Comparison of ENCODE assay signal across 35 cellular contexts in genomic region chr6:55827818-55828522, GRCh38. TPM values are rescaled to one million over a fixed set of nuclear protein-coding genes. Genes with fewer than 3 reads are reported as not detected.
DNase-seq lines count a peak whose midpoint lies in the region; ATAC-seq, FAIRE-seq and TF ChIP-seq lines count a peak whose summit lies in the region.
"Had no signal": no experiment of that assay in that cellular context is flagged by ENCODE, and none has a peak within 500 bp of the region (broad histone marks: within the 10 kb centered on the region; RNA-seq: fewer than 3 reads in every experiment).

No MANE protein-coding gene starts in this region.

- H3K36me3 ChIP-seq in A673 (ENCODE audit: insufficient read depth, low read length, poor library complexity, severe bottlenecking) (no peaks in the 10 kb centered on the region), PC-3 (ENCODE audit: low read depth, low read length) (no peaks in the 10 kb centered on the region), keratinocyte (ENCODE audit: control insufficient read depth in 2 of 2, extremely low read depth in 1 of 2, insufficient read depth in 2 of 2, low read length in 2 of 2) (no peaks in the 10 kb centered on the region)
- H3K36me3 ChIP-seq: colonic mucosa, gastroesophageal sphincter, spleen, suprapubic skin, uterus had no signal

- dilution Hi-C loops in keratinocyte (cut with MboI; ENCODE audit: extremely low pct_ligation_motif_present, low sequenced_read_pairs), result no loop called here

- H2AFZ ChIP-seq in PC-3 (ENCODE audit: low read length) (no peak overlapping the region), keratinocyte (ENCODE audit: control insufficient read depth, low read length) (no peak overlapping the region)
- H2AFZ ChIP-seq: PC-9 had no signal

- H3K9me2 ChIP-seq in PC-3 (replicated peaks; ENCODE audit: low read length), result no peaks in the 10 kb centered on the region

- no peak overlapping the region for H3K4me2 ChIP-seq in PC-3 (ENCODE audit: low read length)
- no peak overlapping the region for H3K4me2 ChIP-seq in keratinocyte (ENCODE audit: control insufficient read depth, extremely low read depth, insufficient read depth, low read depth, low read length)
- H3K4me2 ChIP-seq: PC-9 had no signal

- CTCF ChIA-PET in A673 (lab: Charles Lee), result no interaction called here
- CTCF ChIA-PET in PC-3 (lab: Charles Lee), result no interaction called here

- no peaks in the 10 kb centered on the region for H3K9me1 ChIP-seq in keratinocyte (ENCODE audit: control insufficient read depth, extremely low read depth, insufficient read depth, low read length)

- peak; percentile 29 for FAIRE-seq in keratinocyte (lab: Jason Lieb, UNC)

- ATAC-seq in GM18861 (IDR thresholded peaks at IDR 0.05; ENCODE audit: unreplicated experiment), result peak; percentile 27
- ATAC-seq in PC-3, result peak; percentile 24
- ATAC-seq in HG03439 (IDR thresholded peaks at IDR 0.05; ENCODE audit: unreplicated experiment), result no peak
- ATAC-seq: activated naive CD8-positive, alpha-beta T cell treated with anti-CD3 and anti-CD28 coated beads, Interleukin-2, amount 50 U/mL, for 24 hours; gastroesophageal sphincter; left lobe of liver; stimulated activated effector memory CD8-positive, alpha-beta T cell treated with anti-CD3 and anti-CD28 coated beads, Interleukin-12 subunit alpha, Interleukin-12 subunit beta, amount 100 ng/mL, for 72 hours had no signal

- POLR2A ChIA-PET in A673 (lab: Charles Lee; ENCODE audit: low non-redundant PET) (no interaction called here), PC-3 (lab: Charles Lee; ENCODE audit: unreplicated experiment) (interaction anchor here (0.6 to 0.7 kb wide), 2 partner anchors 1083 to 1912 kb away, joined by 3 to 4 read pairs; no protein-coding TSS in a partner anchor)

- BruUV-seq in A673 (replicated peaks; lab: Mats Ljungman, UMichigan) (no TSS peak), PC-3 (replicated peaks; lab: Mats Ljungman, UMichigan) (no TSS peak)

- H3K4me3 ChIP-seq in A673 (ENCODE audit: low read depth, low read length, poor library complexity, severe bottlenecking) (no peak overlapping the region), PC-3 (ENCODE audit: low read length) (no peak overlapping the region), keratinocyte (ENCODE audit: control insufficient read depth in 2 of 3, extremely low read depth in 1 of 3, insufficient read depth in 2 of 3, low read depth in 1 of 3, low read length in 3 of 3) (no peak overlapping the region)
- H3K4me3 ChIP-seq: colonic mucosa, gastroesophageal sphincter, PC-9, spleen, suprapubic skin, uterus had no signal

- intact Hi-C loops in A673 (cut with micrococcal nuclease; ENCODE audit: unreplicated experiment) (no loop called here), PC-3 (cut with micrococcal nuclease) (loop anchor here (1.0 to 5.0 kb wide), 2 partner anchors 40 to 54 kb away; no protein-coding TSS in a partner anchor)

- DNase-seq in A673 (ENCODE audit: low spot score), result peak; percentile 39
- peak; percentile 26 for DNase-seq in PC-3
- no peak for DNase-seq in keratinocyte (ENCODE audit: low read depth, low spot score)
- no peak for DNase-seq in activated CD8-positive, alpha-beta memory T cell treated with anti-CD3 and anti-CD28 coated beads for 24 hours
- DNase-seq in NCI-H510A (lab: John Stamatoyannopoulos, UW), result no peak
- DNase-seq: activated CD4-positive, alpha-beta T cell treated with anti-CD3 and anti-CD28 coated beads for 4 hours; activated gamma-delta T cell treated with Interleukin-2 at 50 U/mL for 16 hours; activated naive CD8-positive, alpha-beta T cell treated with anti-CD3 and anti-CD28 coated beads, Interleukin-2, amount 50 U/mL, for 24 hours; activated T-cell treated with anti-CD3 and anti-CD28 coated beads, Interleukin-2, amount 50 U/mL, for 24 hours; colonic mucosa; effector memory CD4-positive, alpha-beta T cell; erythroblast; hippocampal formation; immature natural killer cell; Kasumi-1; naive B cell; NCI-H1048; NCI-H187 treated with DMSO at 0.1 percent for 48 hours; NCI-H226; NCI-H748 treated with DMSO at 0.1 percent for 48 hours; PC-9; retina; spleen; stimulated activated CD4-positive, alpha-beta T cell treated with anti-CD3 and anti-CD28 coated beads, Interleukin-2, amount 100 ng/mL, for 48 hours; uterus had no signal

- H3F3A ChIP-seq in PC-3 (ENCODE audit: low read length, unreplicated experiment), result no peaks in the 10 kb centered on the region

- H3K9ac ChIP-seq in PC-3 (ENCODE audit: low read length) (no peak overlapping the region), keratinocyte (ENCODE audit: control insufficient read depth, extremely low read depth, insufficient read depth, low read length) (no peak overlapping the region)

- H3K9me3 ChIP-seq in A673 (ENCODE audit: low read depth, low read length, poor library complexity, severe bottlenecking), result no peaks in the 10 kb centered on the region
- no peaks in the 10 kb centered on the region for H3K9me3 ChIP-seq in PC-3 (ENCODE audit: low read length)
- H3K9me3 ChIP-seq in keratinocyte (ENCODE audit: control insufficient read depth, low read depth, low read length), result no peaks in the 10 kb centered on the region
- H3K9me3 ChIP-seq: colonic mucosa, gastroesophageal sphincter, spleen, suprapubic skin, uterus had no signal

- TF ChIP-seq CTCF in A673 (conservative IDR thresholded peaks at IDR 0.05; ENCODE audit: low read depth, low read length) (no peak), PC-3 (conservative IDR thresholded peaks at IDR 0.05; ENCODE audit: low read depth, low read length) (no peak), keratinocyte (optimal IDR thresholded peaks at IDR 0.05 in 1 of 3, IDR thresholded peaks at IDR 0.05 in 1 of 3, conservative IDR thresholded peaks at IDR 0.05 in 1 of 3; ENCODE audit: extremely low read depth in 1 of 3, insufficient read depth in 2 of 3, low read length in 3 of 3) (no peak)

- H3K79me2 ChIP-seq in PC-3 (ENCODE audit: low read length) (no peaks in the 10 kb centered on the region), keratinocyte (ENCODE audit: control insufficient read depth, insufficient read depth, low read length) (no peaks in the 10 kb centered on the region)

- H3K27me3 ChIP-seq in A673 (replicated peaks; ENCODE audit: insufficient read depth, low read depth, low read length, poor library complexity), result no peaks in the 10 kb centered on the region
- H3K27me3 ChIP-seq in PC-3 (ENCODE audit: low read length), result no peaks in the 10 kb centered on the region
- no peaks in the 10 kb centered on the region for H3K27me3 ChIP-seq in keratinocyte (ENCODE audit: control insufficient read depth, extremely low read depth, insufficient read depth, low read length)
- H3K27me3 ChIP-seq: colonic mucosa, gastroesophageal sphincter, spleen, suprapubic skin, uterus had no signal

- H3K4me1 ChIP-seq in A673 (ENCODE audit: insufficient read depth, low read length, poor library complexity, severe bottlenecking) (peaks cover 15% of the 10 kb centered on the region), PC-3 (ENCODE audit: insufficient read depth, low read length) (peaks cover 24% of the 10 kb centered on the region), keratinocyte (ENCODE audit: control insufficient read depth, extremely low read depth, insufficient read depth, low read length) (peaks cover 20% of the 10 kb centered on the region)
- H3K4me1 ChIP-seq: colonic mucosa, spleen, suprapubic skin, uterus had no signal

- H4K20me1 ChIP-seq in PC-3 (ENCODE audit: low read length) (no peaks in the 10 kb centered on the region), keratinocyte (ENCODE audit: control insufficient read depth, extremely low read depth, insufficient read depth, low read length) (no peaks in the 10 kb centered on the region)

- no peak overlapping the region for H3K27ac ChIP-seq in A673 (ENCODE audit: low read depth, low read length, poor library complexity, severe bottlenecking)
- 0 out of 2 replicates have a peak overlapping the region, but pooled peaks have one; percentile 1 for H3K27ac ChIP-seq in PC-3 (ENCODE audit: low read length)
- H3K27ac ChIP-seq in keratinocyte (ENCODE audit: control insufficient read depth, insufficient read depth, low read length), result no peak overlapping the region
- H3K27ac ChIP-seq: colonic mucosa, gastroesophageal sphincter, PC-9, spleen, suprapubic skin, uterus had no signal

RNA-seq across cellular contexts. Expression of gene BMP5, which starts 47.4 kb away (rescaled TPM):
- total RNA-seq in A673 (2021), result 0.49 and 0.98 TPM in 2 replicates
- not detected in 2 replicates for total RNA-seq in PC-3 (2014; rRNA removed)
- not detected in 3 replicates for polyA plus RNA-seq in keratinocyte
- not detected for polyA plus RNA-seq in keratinocyte (2011; ENCODE audit: low read depth)
- polyA plus RNA-seq in keratinocyte (2011; cell fraction: cytosol; rRNA removed), result not detected in 2 replicates
- not detected in 2 replicates for polyA plus RNA-seq in keratinocyte (2011; cell fraction: nucleus; rRNA removed)
- not detected in 2 replicates for polyA plus RNA-seq in keratinocyte (2012; ENCODE audit: low replicate concordance)
- not detected in 3 replicates for polyA minus RNA-seq in keratinocyte
- 0.38 TPM for polyA minus RNA-seq in keratinocyte (2011; cell fraction: cytosol; rRNA and poly(A)+ RNA removed)
- polyA minus RNA-seq in keratinocyte (2011; cell fraction: nucleus; rRNA and poly(A)+ RNA removed), result 0.11 TPM in 1 of 2 replicates, not detected in the other
- total RNA-seq: activated CD8-positive, alpha-beta memory T cell treated with anti-CD3 and anti-CD28 coated beads for 36 hours; G401; mesenteric fat pad; spleen had no signal
- polyA plus RNA-seq: CD14-positive monocyte, immature natural killer cell, spleen had no signal

Comparison
In these comparisons a context has a peak if more than half of its experiments do, and no peak if none do; other contexts are left out.
1. DNase-seq: peak in A673 (single experiment) and PC-3 (single experiment); none in keratinocyte (single experiment), activated CD8-positive, alpha-beta memory T cell treated with anti-CD3 and anti-CD28 coated beads for 24 hours (single experiment) and NCI-H510A (single experiment).